Comparison of ENCODE assay signal across 35 cellular contexts in genomic region chr10:88423732-88424131, GRCh38.
"Had no signal": no experiment of that assay in that cellular context is flagged by ENCODE, and none has a peak within 500 bp of the region (broad histone marks: within the 10 kb centered on the region; RNA-seq: fewer than 3 reads in every experiment).

No MANE protein-coding gene starts in this region.

- H3K9me3 ChIP-seq: MG63 had no signal

- H3K27me3 ChIP-seq: MG63 had no signal

- H3K27ac ChIP-seq: KMS-11 had no signal

- H3K36me3 ChIP-seq: MG63 had no signal

- DNase-seq: Karpas-422, Kasumi-1, MG63, MM.1S, MV-4-11, NCI-H1048, NCI-H1092, NCI-H1092 treated with DMSO at 0.1 percent for 48 hours, NCI-H1105, NCI-H1105 treated with DMSO at 0.1 percent for 48 hours, NCI-H1417, NCI-H1417 treated with DMSO at 0.1 percent for 48 hours, NCI-H1436, NCI-H1436 treated with DMSO at 0.1 percent for 48 hours, NCI-H146, NCI-H1694, NCI-H1694 treated with DMSO at 0.1 percent for 48 hours, NCI-H187, NCI-H187 treated with DMSO at 0.1 percent for 48 hours, NCI-H1930, NCI-H2029, NCI-H2029 treated with DMSO at 0.1 percent for 48 hours, NCI-H2081, NCI-H2081 treated with DMSO at 0.1 percent for 48 hours, NCI-H2107, NCI-H2171, NCI-H2171 treated with DMSO at 0.1 percent for 48 hours, NCI-H2227 treated with DMSO at 0.1 percent for 48 hours, NCI-H226, NCI-H345, NCI-H446, NCI-H446 treated with DMSO at 0.1 percent for 48 hours, NCI-H510A, NCI-H510A treated with DMSO at 0.1 percent for 48 hours had no signal

- H3K4me3 ChIP-seq: MG63 had no signal
